29 cellular contexts compared by ENCODE assay signal in the genomic region with DNA sequence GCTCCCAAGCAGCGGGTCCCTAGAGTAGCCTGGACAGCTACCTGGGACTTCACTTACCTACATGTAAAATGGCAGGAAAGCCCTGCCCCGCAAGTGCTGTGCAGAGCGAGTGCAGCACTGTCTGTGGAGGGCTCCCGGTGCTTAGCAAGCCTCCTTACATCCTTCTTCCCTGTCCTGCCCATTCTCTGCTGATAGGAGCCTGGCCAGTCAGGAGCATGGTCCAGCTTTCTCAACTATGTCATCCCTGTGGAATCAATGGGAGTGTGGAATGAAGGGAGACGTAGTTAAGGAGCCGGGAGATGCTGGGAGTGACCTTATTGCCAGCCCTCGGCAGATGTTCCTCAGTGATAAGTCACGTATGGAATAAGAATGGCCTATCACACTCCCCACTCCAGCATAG.
"Had no signal": no experiment of that assay in that cellular context is flagged by ENCODE, and none has a peak within 500 bp of the region (broad histone marks: within the 10 kb centered on the region; RNA-seq: fewer than 3 reads in every experiment).

No MANE protein-coding gene starts in this region.

- H3K4me3 Mint-ChIP-seq: activated CD4-positive, alpha-beta memory T cell treated with anti-CD3 and anti-CD28 coated beads for 36 hours; activated CD4-positive, alpha-beta T cell treated with anti-CD3 and anti-CD28 coated beads for 36 hours; activated CD4-positive, alpha-beta T cell treated with anti-CD3 and anti-CD28 coated beads, Interleukin-2, amount 10 ng/mL, durations not matched to agents 24 days and 14 days; activated naive CD8-positive, alpha-beta T cell; activated T-cell treated with anti-CD3 and anti-CD28 coated beads, Interleukin-2, amount 50 U/mL, for 4 hours; activated T-helper 17 cell treated with anti-CD3 and anti-CD28 coated beads, Interleukin-2, amount 50 U/mL, for 72 hours; effector memory CD8-positive, alpha-beta T cell had no signal

- H3K4me1 ChIP-seq: foreskin keratinocyte, gastrocnemius medialis had no signal

- H3K4me3 ChIP-seq: esophagus muscularis mucosa, gastrocnemius medialis had no signal

- H3K27me3 Mint-ChIP-seq: activated CD4-positive, alpha-beta memory T cell treated with anti-CD3 and anti-CD28 coated beads for 36 hours; activated CD4-positive, alpha-beta T cell treated with anti-CD3 and anti-CD28 coated beads for 36 hours; activated CD4-positive, alpha-beta T cell treated with anti-CD3 and anti-CD28 coated beads, Interleukin-2, amount 10 ng/mL, durations not matched to agents 24 days and 14 days; activated naive CD8-positive, alpha-beta T cell; activated T-helper 17 cell treated with anti-CD3 and anti-CD28 coated beads, Interleukin-2, amount 50 U/mL, for 72 hours; effector memory CD8-positive, alpha-beta T cell had no signal

- H3K27ac ChIP-seq: brain microvascular endothelial cell, esophagus muscularis mucosa, foreskin keratinocyte, gastrocnemius medialis had no signal

- H3K9me3 Mint-ChIP-seq: activated CD4-positive, alpha-beta memory T cell treated with anti-CD3 and anti-CD28 coated beads for 36 hours; activated T-cell treated with anti-CD3 and anti-CD28 coated beads, Interleukin-2, amount 50 U/mL, for 4 hours; effector memory CD8-positive, alpha-beta T cell had no signal

- H3K9me3 ChIP-seq: esophagus muscularis mucosa, gastrocnemius medialis had no signal

- H3K27me3 ChIP-seq: brain microvascular endothelial cell, esophagus muscularis mucosa, foreskin keratinocyte, gastrocnemius medialis had no signal

- FAIRE-seq: astrocyte, bronchial epithelial cell, colon had no signal

- H3K36me3 Mint-ChIP-seq: activated CD4-positive, alpha-beta memory T cell treated with anti-CD3 and anti-CD28 coated beads for 36 hours had no signal

- H3K27ac Mint-ChIP-seq: activated CD4-positive, alpha-beta memory T cell treated with anti-CD3 and anti-CD28 coated beads for 36 hours; activated CD4-positive, alpha-beta T cell treated with anti-CD3 and anti-CD28 coated beads for 36 hours; activated CD4-positive, alpha-beta T cell treated with anti-CD3 and anti-CD28 coated beads, Interleukin-2, amount 10 ng/mL, durations not matched to agents 24 days and 14 days; activated naive CD8-positive, alpha-beta T cell; activated T-helper 17 cell treated with anti-CD3 and anti-CD28 coated beads, Interleukin-2, amount 50 U/mL, for 72 hours; effector memory CD8-positive, alpha-beta T cell had no signal

- ATAC-seq: activated CD4-positive, alpha-beta T cell treated with anti-CD3 and anti-CD28 coated beads for 36 hours; activated T-cell treated with anti-CD3 and anti-CD28 coated beads, Interleukin-2, amount 50 U/mL, for 4 hours; activated T-helper 17 cell treated with anti-CD3 and anti-CD28 coated beads, Interleukin-2, amount 50 U/mL, for 72 hours; effector memory CD8-positive, alpha-beta T cell; foreskin keratinocyte; gastrocnemius medialis had no signal

- DNase-seq: activated CD4-positive, alpha-beta memory T cell treated with anti-CD3 and anti-CD28 coated beads for 36 hours; activated CD4-positive, alpha-beta T cell treated with anti-CD3 and anti-CD28 coated beads for 36 hours; activated CD4-positive, alpha-beta T cell treated with anti-CD3 and anti-CD28 coated beads, Interleukin-2, amount 10 ng/mL, durations not matched to agents 24 days and 14 days; activated CD4-positive, CD25-positive, alpha-beta regulatory T cell; activated CD4-positive, CD25-positive, alpha-beta regulatory T cell treated with anti-CD3 and anti-CD28 coated beads, Interleukin-2, amount 50 U/mL, for 72 hours; activated CD8-positive, alpha-beta memory T cell treated with anti-CD3 and anti-CD28 coated beads for 24 hours; activated effector memory CD4-positive, alpha-beta T cell treated with Interleukin-2 at 50 U/mL for 16 hours; activated gamma-delta T cell treated with Interleukin-2 at 50 U/mL for 16 hours; activated naive CD4-positive, alpha-beta T cell treated with anti-CD3 and anti-CD28 coated beads, Interleukin-2, amount 50 U/mL, for 16 hours; activated naive CD4-positive, alpha-beta T cell treated with Interleukin-2 at 50 U/mL for 16 hours; activated T-cell treated with anti-CD3 and anti-CD28 coated beads, Interleukin-2, amount 50 U/mL, for 4 hours; amniotic stem cell; anterior cingulate cortex; brain microvascular endothelial cell; caudate nucleus; cortex of kidney; dermis blood vessel endothelial cell; effector CD4-positive, alpha-beta T cell; effector memory CD8-positive, alpha-beta T cell; erythroblast; foreskin keratinocyte; gastrocnemius medialis; T-helper 2 cell had no signal

- H3K36me3 ChIP-seq: brain microvascular endothelial cell, esophagus muscularis mucosa, gastrocnemius medialis had no signal
